In the genomic region with DNA sequence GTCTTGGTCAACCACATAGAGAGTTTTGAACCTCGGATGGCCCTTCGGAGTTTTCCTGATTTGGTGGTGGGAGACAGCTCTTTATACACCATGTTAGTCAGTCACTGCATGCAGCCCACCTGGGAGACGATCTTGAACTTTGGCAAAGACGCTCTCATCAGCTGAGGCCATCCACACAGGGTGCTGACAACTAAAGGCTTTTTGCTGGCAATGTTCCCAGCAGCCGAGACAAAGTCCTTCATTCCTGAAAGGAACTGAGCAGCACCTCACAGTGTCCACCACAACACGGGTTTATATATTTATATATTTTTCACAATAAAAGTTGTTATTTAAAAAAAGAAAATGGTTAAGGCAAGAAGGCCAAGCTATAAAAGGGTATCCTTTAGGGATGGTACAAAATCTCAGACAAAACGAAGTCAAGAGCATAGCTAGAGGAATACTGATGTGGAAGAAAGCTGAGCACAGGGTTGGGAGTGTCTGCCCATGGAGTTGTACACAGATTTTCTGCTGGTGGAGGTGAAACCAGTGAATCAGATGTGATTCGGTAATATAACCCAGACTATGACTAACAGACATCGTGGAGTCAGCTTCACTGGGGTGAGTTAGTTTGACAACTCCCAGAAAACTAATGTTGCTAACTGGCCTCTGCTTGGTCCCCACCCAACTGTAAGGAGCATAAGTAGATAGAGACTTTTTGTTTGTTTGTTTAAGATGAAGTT, we compare ENCODE assay signal across 13 cellular contexts. TPM values are rescaled to one million over a fixed set of nuclear protein-coding genes. Genes with fewer than 3 reads are reported as not detected.
DNase-seq lines count a peak whose midpoint lies in the region; ATAC-seq, FAIRE-seq and TF ChIP-seq lines count a peak whose summit lies in the region.
"Had no signal": no experiment of that assay in that cellular context is flagged by ENCODE, and none has a peak within 500 bp of the region (broad histone marks: within the 10 kb centered on the region; RNA-seq: fewer than 3 reads in every experiment).

No MANE protein-coding gene starts in this region.

- in situ Hi-C loops in brain microvascular endothelial cell (cut with HindIII; ENCODE audit: low pct_ligation_motif_present, low sequenced_read_pairs) = no loop called here
- in situ Hi-C loops in gastrocnemius medialis (cut with MboI; ENCODE audit: low sequenced_read_pairs in 4 of 4) = no loop called here

- DNase-seq in AG20443 (ENCODE audit: low spot score) (peak; percentile 54), HTR-8/SVneo (ENCODE audit: insufficient read length, low spot score) (peak; percentile 7), brain microvascular endothelial cell (peak; percentile 38), kidney epithelial cell (ENCODE audit: low read depth) (peak; percentile 10), gastrocnemius medialis (no peak), lower lobe of right lung (no peak)
- DNase-seq in activated CD4-positive, alpha-beta memory T cell treated with anti-CD3 and anti-CD28 coated beads, Interleukin-2, amount 10 ng/mL, durations not matched to agents 7 days and 5 days = no peak
- DNase-seq: amniotic stem cell, left cardiac atrium, NCI-H1930, T-helper 9 cell had no signal

- H3K4me1 ChIP-seq in gastrocnemius medialis (no peaks in the 10 kb centered on the region), lower lobe of right lung (no peaks in the 10 kb centered on the region)

- H3K36me3 Mint-ChIP-seq in activated CD4-positive, alpha-beta memory T cell treated with anti-CD3 and anti-CD28 coated beads, Interleukin-2, amount 10 ng/mL, durations not matched to agents 7 days and 5 days (ENCODE audit: low read depth) = no peaks in the 10 kb centered on the region
- H3K36me3 Mint-ChIP-seq: CD14-positive monocyte had no signal

- no peak for TF ChIP-seq POLR2A in gastrocnemius medialis (IDR thresholded peaks at IDR 0.05)

- TF ChIP-seq CTCF in brain microvascular endothelial cell (IDR thresholded peaks at IDR 0.05; ENCODE audit: low read depth, low read length, missing control alignments) (no peak), kidney epithelial cell (IDR thresholded peaks at IDR 0.05; ENCODE audit: insufficient read depth, low read length, poor library complexity, severe bottlenecking) (no peak), gastrocnemius medialis (IDR thresholded peaks at IDR 0.05 in 4 of 5, conservative IDR thresholded peaks at IDR 0.05 in 1 of 5) (no peak), lower lobe of right lung (IDR thresholded peaks at IDR 0.05) (no peak)

- H3K27ac ChIP-seq in brain microvascular endothelial cell (no peak overlapping the region), gastrocnemius medialis (no peak overlapping the region), lower lobe of right lung (no peak overlapping the region)

- H3K27me3 Mint-ChIP-seq in activated CD4-positive, alpha-beta memory T cell treated with anti-CD3 and anti-CD28 coated beads, Interleukin-2, amount 10 ng/mL, durations not matched to agents 7 days and 5 days = peaks cover 7% of the 10 kb centered on the region

- H3K36me3 ChIP-seq in brain microvascular endothelial cell (replicated peaks) = no peaks in the 10 kb centered on the region
- no peaks in the 10 kb centered on the region for H3K36me3 ChIP-seq in kidney epithelial cell (ENCODE audit: control insufficient read depth, insufficient read depth, low read length)
- no peaks in the 10 kb centered on the region for H3K36me3 ChIP-seq in gastrocnemius medialis
- no peaks in the 10 kb centered on the region for H3K36me3 ChIP-seq in lower lobe of right lung

- CTCF ChIA-PET in activated CD4-positive, alpha-beta memory T cell treated with anti-CD3 and anti-CD28 coated beads, Interleukin-2, amount 10 ng/mL, durations not matched to agents 7 days and 5 days (lab: Charles Lee) = interaction anchor here (1.2 kb wide), 1 partner anchor 102 kb away, joined by 3 read pairs; no protein-coding TSS in a partner anchor

- H3K9me3 ChIP-seq in gastrocnemius medialis (no peaks in the 10 kb centered on the region), lower lobe of right lung (no peaks in the 10 kb centered on the region)

- POLR2A ChIA-PET in activated CD4-positive, alpha-beta memory T cell treated with anti-CD3 and anti-CD28 coated beads, Interleukin-2, amount 10 ng/mL, durations not matched to agents 7 days and 5 days (lab: Charles Lee) = no interaction called here

- no peak for FAIRE-seq in HTR-8/SVneo (lab: Jason Lieb, UNC)

- H3K27ac Mint-ChIP-seq in activated CD4-positive, alpha-beta memory T cell treated with anti-CD3 and anti-CD28 coated beads, Interleukin-2, amount 10 ng/mL, durations not matched to agents 7 days and 5 days = no peak overlapping the region

- H3K4me1 Mint-ChIP-seq in activated CD4-positive, alpha-beta memory T cell treated with anti-CD3 and anti-CD28 coated beads, Interleukin-2, amount 10 ng/mL, durations not matched to agents 7 days and 5 days = no peaks in the 10 kb centered on the region
- H3K4me1 Mint-ChIP-seq: CD14-positive monocyte had no signal

- intact Hi-C loops in gastrocnemius medialis (cut with DNase I; ENCODE audit: low total_unique reads) = no loop called here
- intact Hi-C loops in lower lobe of right lung (cut with DNase I) = no loop called here

- H3K9me3 Mint-ChIP-seq in activated CD4-positive, alpha-beta memory T cell treated with anti-CD3 and anti-CD28 coated beads, Interleukin-2, amount 10 ng/mL, durations not matched to agents 7 days and 5 days = no peaks in the 10 kb centered on the region
- H3K9me3 Mint-ChIP-seq: CD14-positive monocyte had no signal

- ATAC-seq in HG02623 (IDR thresholded peaks at IDR 0.05; ENCODE audit: unreplicated experiment) (no peak), gastrocnemius medialis (no peak), lower lobe of right lung (no peak)

- no peak overlapping the region for H3K4me3 Mint-ChIP-seq in activated CD4-positive, alpha-beta memory T cell treated with anti-CD3 and anti-CD28 coated beads, Interleukin-2, amount 10 ng/mL, durations not matched to agents 7 days and 5 days
- H3K4me3 Mint-ChIP-seq: CD14-positive monocyte had no signal

- H3K4me3 ChIP-seq in brain microvascular endothelial cell (ENCODE audit: low read depth, low read length) (no peak overlapping the region), kidney epithelial cell (ENCODE audit: low read depth, low read length) (no peak overlapping the region), gastrocnemius medialis (no peak overlapping the region), lower lobe of right lung (no peak overlapping the region)

- H3K27me3 ChIP-seq in brain microvascular endothelial cell (replicated peaks) = no peaks in the 10 kb centered on the region
- H3K27me3 ChIP-seq in kidney epithelial cell (ENCODE audit: control insufficient read depth, insufficient read depth, low read length) = no peaks in the 10 kb centered on the region
- no peaks in the 10 kb centered on the region for H3K27me3 ChIP-seq in gastrocnemius medialis
- H3K27me3 ChIP-seq in lower lobe of right lung (ENCODE audit: low read depth) = no peaks in the 10 kb centered on the region

RNA-seq across cellular contexts. Expression of a gene that starts 27.4 kb away (rescaled TPM):
- total RNA-seq in kidney epithelial cell (69.8 and 75.7 TPM in 2 replicates), gastrocnemius medialis (100 to 1,000 TPM; 110 to 158 (median 137) TPM), lower lobe of right lung (261 TPM)
- total RNA-seq in activated CD4-positive, alpha-beta memory T cell treated with anti-CD3 and anti-CD28 coated beads, Interleukin-2, amount 10 ng/mL, durations not matched to agents 7 days and 5 days = 100 to 1,000 TPM; 152 to 155 TPM

Comparison
In these comparisons a context has a peak if more than half of its experiments do, and no peak if none do; other contexts are left out.
1. DNase-seq: peak in AG20443 (single experiment), HTR-8/SVneo (single experiment), brain microvascular endothelial cell (single experiment) and kidney epithelial cell (single experiment); none in activated CD4-positive, alpha-beta memory T cell treated with anti-CD3 and anti-CD28 coated beads, Interleukin-2, amount 10 ng/mL, durations not matched to agents 7 days and 5 days (single experiment), gastrocnemius medialis (0 of 2) and lower lobe of right lung (single experiment).